ENCODE assay signal across 9 cellular contexts in genomic region chr17:60134396-60135159, GRCh38. TPM values are rescaled to one million over a fixed set of nuclear protein-coding genes. Genes with fewer than 3 reads are reported as not detected.
DNase-seq lines count a peak whose midpoint lies in the region; ATAC-seq and TF ChIP-seq lines count a peak whose summit lies in the region.
"Had no signal": no experiment of that assay in that cellular context is flagged by ENCODE, and none has a peak within 500 bp of the region (broad histone marks: within the 10 kb centered on the region; RNA-seq: fewer than 3 reads in every experiment).

No MANE protein-coding gene starts in this region.

- H3K27me3 ChIP-seq in adrenal gland: peaks cover 13% of the 10 kb centered on the region

- WGBS in adrenal gland, 4 donors: 11 to 13% (median 12%) methylated on average over 15 to 16 of the region's 16 CpGs

- H3K4me1 ChIP-seq in adrenal gland (replicated peaks in 1 of 2): peaks cover 8 to 17% of the 10 kb centered on the region in 2 donors

- intact Hi-C loops in adrenal gland (cut with DNase I): no loop called here

- peak; percentile 16 for DNase-seq in NCI-H146 (lab: John Stamatoyannopoulos, UW)
- no peak for DNase-seq in NCI-H146 treated with DMSO at 0.1 percent for 48 hours (lab: John Stamatoyannopoulos, UW; ENCODE audit: unreplicated experiment)
- DNase-seq in Kasumi-1 (lab: John Stamatoyannopoulos, UW): peak; percentile 30 to 62
- peak in 3 of 7 donors; percentile 26 to 46 (median 43) for DNase-seq in adrenal gland
- peak; percentile 57 for DNase-seq in hepatic stellate cell (ENCODE audit: low spot score)
- no peak for DNase-seq in skeletal muscle cell (ENCODE audit: low read depth)
- no peak for DNase-seq in NCI-H1694 treated with DMSO at 0.1 percent for 48 hours (lab: John Stamatoyannopoulos, UW)
- DNase-seq: DND-41 had no signal

- H3K9me3 ChIP-seq in adrenal gland (replicated peaks in 1 of 3): no peaks in the 10 kb centered on the region

- H3K4me3 ChIP-seq in adrenal gland (peak overlapping the region in 3 of 4 donors; percentile 50 to 66 (median 58)), skeletal muscle cell (ENCODE audit: low read depth, low read length) (peak overlapping the region; percentile 81)

- no peak for TF ChIP-seq CTCF in adrenal gland (IDR thresholded peaks at IDR 0.05)

- TF ChIP-seq POLR2A in adrenal gland (IDR thresholded peaks at IDR 0.05): no peak

- H3K36me3 ChIP-seq in adrenal gland (replicated peaks in 1 of 2): no peaks in the 10 kb centered on the region

- ATAC-seq in GM21367 (IDR thresholded peaks at IDR 0.05; ENCODE audit: unreplicated experiment): no peak

- peak overlapping the region in 4 of 5 donors; percentile 3 to 87 (median 60) for H3K27ac ChIP-seq in adrenal gland

RNA-seq across cellular contexts. Expression of gene CA4, which starts 15.2 kb away (rescaled TPM):
- 1 to 10 TPM in 4 of 8 donors, under 1 TPM in 4; 0.55 to 2.8 (median 1.0) TPM for total RNA-seq in adrenal gland
- polyA plus RNA-seq in adrenal gland: 10 to 100 TPM in 1 of 3 donors, 1 to 10 TPM in 1, under 1 TPM in 1; 0.42 to 15.3 (median 2.9) TPM

RNA-seq across cellular contexts. Expression of gene HEATR6, which starts 55.9 kb away (rescaled TPM):
- 10 to 100 TPM; 18.8 to 30.3 (median 25.0) TPM for total RNA-seq in adrenal gland
- 10 to 100 TPM; 14.3 to 22.8 (median 15.4) TPM for polyA plus RNA-seq in adrenal gland

Comparison
In these comparisons a context has a peak if more than half of its experiments do, and no peak if none do; other contexts are left out.
1. DNase-seq: peak in NCI-H146 (single experiment), Kasumi-1 (2 of 2) and hepatic stellate cell (single experiment); none in NCI-H146 treated with DMSO at 0.1 percent for 48 hours (single experiment), skeletal muscle cell (single experiment) and NCI-H1694 treated with DMSO at 0.1 percent for 48 hours (single experiment).